ENCODE assay signal across 18 cellular contexts in genomic region chr3:108394563-108394962, GRCh38.
DNase-seq lines count a peak whose midpoint lies in the region; ATAC-seq and TF ChIP-seq lines count a peak whose summit lies in the region.
"Had no signal": no experiment of that assay in that cellular context is flagged by ENCODE, and none has a peak within 500 bp of the region (broad histone marks: within the 10 kb centered on the region; RNA-seq: fewer than 3 reads in every experiment).

No MANE protein-coding gene starts in this region.

- ATAC-seq in GM21526 (IDR thresholded peaks at IDR 0.05; ENCODE audit: low FRiP score, unreplicated experiment) (no peak), GM18870 (IDR thresholded peaks at IDR 0.05; ENCODE audit: unreplicated experiment) (no peak)
- ATAC-seq: HepG2 had no signal

- H3K4me1 Mint-ChIP-seq in immature natural killer cell, result peaks cover 8 to 17% of the 10 kb centered on the region in 2 donors

- H3K4me3 Mint-ChIP-seq in immature natural killer cell, result peak overlapping the region in 4 of 5 donors; percentile 12 to 48 (median 28)
- H3K4me3 Mint-ChIP-seq: HFFc6 had no signal

- DNase-seq in SKM-1 treated with dmso at 0.1 percent for 144 hours (lab: John Stamatoyannopoulos, UW; ENCODE audit: unreplicated experiment) (peak; percentile 20), SKM-1 (lab: John Stamatoyannopoulos, UW; ENCODE audit: unreplicated experiment) (no peak), NOMO-1 treated with DMSO at 0.1 percent for 48 hours (lab: John Stamatoyannopoulos, UW; ENCODE audit: unreplicated experiment) (peak; percentile 48), immature natural killer cell (peak; percentile 10 to 23 (median 17)), GM10266 (ENCODE audit: extremely low spot score) (no peak)
- DNase-seq in Jurkat, Clone E6-1 (ENCODE audit: low read depth, low spot score), result peak; percentile 10
- DNase-seq: ACHN; BE2C; CD4-positive, alpha-beta memory T cell; COR-L47; DMS153; DMS79 treated with DMSO at 0.1 percent for 48 hours; GDM1; HCEC 1CT; HFFc6 had no signal

- no peaks in the 10 kb centered on the region for H3K9me3 Mint-ChIP-seq in immature natural killer cell
- H3K9me3 Mint-ChIP-seq: HFFc6 had no signal

- peaks cover 0 to 1% (median 0%) of the 10 kb centered on the region in 3 donors for H3K36me3 Mint-ChIP-seq in immature natural killer cell
- H3K36me3 Mint-ChIP-seq: CD4-positive, alpha-beta memory T cell had no signal

- H3K4me3 ChIP-seq in Jurkat, Clone E6-1 (ENCODE audit: low read length), result no peak overlapping the region

- H3K27me3 Mint-ChIP-seq in immature natural killer cell (ENCODE audit: low read depth in 3 of 3), result peaks cover 0 to 4% (median 3%) of the 10 kb centered on the region in 3 donors

- peak overlapping the region in 3 of 6 donors; percentile 14 to 63 (median 56) for H3K27ac Mint-ChIP-seq in immature natural killer cell
- H3K27ac Mint-ChIP-seq: CD4-positive, alpha-beta memory T cell; HFFc6 had no signal

- TF ChIP-seq CTCF in GM10266 (IDR thresholded peaks at IDR 0.05; ENCODE audit: control insufficient read depth, insufficient read depth, low read depth, missing control alignments), result no peak

Comparison
In these comparisons a context has a peak if more than half of its experiments do, and no peak if none do; other contexts are left out.
1. DNase-seq: peak in SKM-1 treated with dmso at 0.1 percent for 144 hours (single experiment), Jurkat, Clone E6-1 (single experiment), NOMO-1 treated with DMSO at 0.1 percent for 48 hours (single experiment) and immature natural killer cell (3 of 3); none in SKM-1 (single experiment) and GM10266 (single experiment).